ENCODE assay signal across 1 cellular context in the genomic region with DNA sequence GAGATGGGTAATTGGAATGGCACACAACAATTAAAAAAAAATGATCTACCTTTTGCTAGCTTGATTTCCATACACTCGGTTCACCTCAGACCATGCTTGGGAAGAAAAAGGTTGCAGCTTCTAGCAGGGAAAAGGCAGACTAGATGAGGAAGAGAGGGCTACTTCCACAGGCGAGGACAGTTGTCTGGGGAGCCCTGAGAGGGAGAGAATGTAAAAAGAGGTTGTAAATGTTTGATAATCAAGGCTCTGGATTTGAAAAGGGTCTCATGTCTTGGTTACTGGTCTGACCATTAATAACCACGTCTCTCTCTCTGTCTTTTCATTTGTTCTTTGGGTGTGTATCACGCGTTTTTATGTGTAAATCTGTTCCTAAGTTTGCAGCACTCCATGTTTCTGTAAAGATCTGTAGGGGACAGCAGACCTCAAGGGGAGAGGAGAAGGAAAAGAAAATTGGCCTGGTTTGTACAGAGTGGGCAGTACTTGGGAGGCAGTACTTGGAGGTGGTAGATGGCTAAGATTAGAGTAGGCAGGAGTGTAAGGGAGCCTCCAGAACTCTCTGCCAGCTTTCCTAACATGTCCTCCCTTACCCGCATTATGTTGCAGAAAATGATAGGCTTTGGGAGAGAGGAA.
TF ChIP-seq lines count a peak whose summit lies in the region.

No MANE protein-coding gene starts in this region.

TF ChIP-seq in GM23338, 12 proteins besides CTCF, POLR2A, EP300 and RAD21 (continued from another document):
- TF ChIP-seq, protein P1, sequence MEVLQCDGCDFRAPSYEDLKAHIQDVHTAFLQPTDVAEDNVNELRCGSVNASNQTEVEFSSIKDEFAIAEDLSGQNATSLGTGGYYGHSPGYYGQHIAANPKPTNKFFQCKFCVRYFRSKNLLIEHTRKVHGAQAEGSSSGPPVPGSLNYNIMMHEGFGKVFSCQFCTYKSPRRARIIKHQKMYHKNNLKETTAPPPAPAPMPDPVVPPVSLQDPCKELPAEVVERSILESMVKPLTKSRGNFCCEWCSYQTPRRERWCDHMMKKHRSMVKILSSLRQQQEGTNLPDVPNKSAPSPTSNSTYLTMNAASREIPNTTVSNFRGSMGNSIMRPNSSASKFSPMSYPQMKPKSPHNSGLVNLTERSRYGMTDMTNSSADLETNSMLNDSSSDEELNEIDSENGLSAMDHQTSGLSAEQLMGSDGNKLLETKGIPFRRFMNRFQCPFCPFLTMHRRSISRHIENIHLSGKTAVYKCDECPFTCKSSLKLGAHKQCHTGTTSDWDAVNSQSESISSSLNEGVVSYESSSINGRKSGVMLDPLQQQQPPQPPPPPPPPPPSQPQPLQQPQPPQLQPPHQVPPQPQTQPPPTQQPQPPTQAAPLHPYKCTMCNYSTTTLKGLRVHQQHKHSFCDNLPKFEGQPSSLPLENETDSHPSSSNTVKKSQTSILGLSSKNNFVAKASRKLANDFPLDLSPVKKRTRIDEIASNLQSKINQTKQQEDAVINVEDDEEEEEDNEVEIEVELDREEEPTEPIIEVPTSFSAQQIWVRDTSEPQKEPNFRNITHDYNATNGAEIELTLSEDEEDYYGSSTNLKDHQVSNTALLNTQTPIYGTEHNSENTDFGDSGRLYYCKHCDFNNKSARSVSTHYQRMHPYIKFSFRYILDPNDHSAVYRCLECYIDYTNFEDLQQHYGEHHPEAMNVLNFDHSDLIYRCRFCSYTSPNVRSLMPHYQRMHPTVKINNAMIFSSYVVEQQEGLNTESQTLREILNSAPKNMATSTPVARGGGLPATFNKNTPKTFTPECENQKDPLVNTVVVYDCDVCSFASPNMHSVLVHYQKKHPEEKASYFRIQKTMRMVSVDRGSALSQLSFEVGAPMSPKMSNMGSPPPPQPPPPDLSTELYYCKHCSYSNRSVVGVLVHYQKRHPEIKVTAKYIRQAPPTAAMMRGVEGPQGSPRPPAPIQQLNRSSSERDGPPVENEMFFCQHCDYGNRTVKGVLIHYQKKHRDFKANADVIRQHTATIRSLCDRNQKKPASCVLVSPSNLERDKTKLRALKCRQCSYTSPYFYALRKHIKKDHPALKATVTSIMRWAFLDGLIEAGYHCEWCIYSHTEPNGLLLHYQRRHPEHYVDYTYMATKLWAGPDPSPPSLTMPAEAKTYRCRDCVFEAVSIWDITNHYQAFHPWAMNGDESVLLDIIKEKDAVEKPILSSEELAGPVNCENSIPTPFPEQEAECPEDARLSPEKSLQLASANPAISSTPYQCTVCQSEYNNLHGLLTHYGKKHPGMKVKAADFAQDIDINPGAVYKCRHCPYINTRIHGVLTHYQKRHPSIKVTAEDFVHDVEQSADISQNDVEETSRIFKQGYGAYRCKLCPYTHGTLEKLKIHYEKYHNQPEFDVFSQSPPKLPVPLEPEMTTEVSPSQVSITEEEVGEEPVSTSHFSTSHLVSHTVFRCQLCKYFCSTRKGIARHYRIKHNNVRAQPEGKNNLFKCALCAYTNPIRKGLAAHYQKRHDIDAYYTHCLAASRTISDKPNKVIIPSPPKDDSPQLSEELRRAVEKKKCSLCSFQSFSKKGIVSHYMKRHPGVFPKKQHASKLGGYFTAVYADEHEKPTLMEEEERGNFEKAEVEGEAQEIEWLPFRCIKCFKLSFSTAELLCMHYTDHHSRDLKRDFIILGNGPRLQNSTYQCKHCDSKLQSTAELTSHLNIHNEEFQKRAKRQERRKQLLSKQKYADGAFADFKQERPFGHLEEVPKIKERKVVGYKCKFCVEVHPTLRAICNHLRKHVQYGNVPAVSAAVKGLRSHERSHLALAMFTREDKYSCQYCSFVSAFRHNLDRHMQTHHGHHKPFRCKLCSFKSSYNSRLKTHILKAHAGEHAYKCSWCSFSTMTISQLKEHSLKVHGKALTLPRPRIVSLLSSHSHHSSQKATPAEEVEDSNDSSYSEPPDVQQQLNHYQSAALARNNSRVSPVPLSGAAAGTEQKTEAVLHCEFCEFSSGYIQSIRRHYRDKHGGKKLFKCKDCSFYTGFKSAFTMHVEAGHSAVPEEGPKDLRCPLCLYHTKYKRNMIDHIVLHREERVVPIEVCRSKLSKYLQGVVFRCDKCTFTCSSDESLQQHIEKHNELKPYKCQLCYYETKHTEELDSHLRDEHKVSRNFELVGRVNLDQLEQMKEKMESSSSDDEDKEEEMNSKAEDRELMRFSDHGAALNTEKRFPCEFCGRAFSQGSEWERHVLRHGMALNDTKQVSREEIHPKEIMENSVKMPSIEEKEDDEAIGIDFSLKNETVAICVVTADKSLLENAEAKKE (CRISPR knock-in tag; IDR thresholded peaks at IDR 0.05): no peak
- TF ChIP-seq JUNB (IDR thresholded peaks at IDR 0.05; ENCODE audit: unreplicated experiment) (no peak), NANOG (IDR thresholded peaks at IDR 0.05; ENCODE audit: borderline replicate concordance) (no peak), CREB1 (CRISPR knock-in tag; IDR thresholded peaks at IDR 0.05; ENCODE audit: low read depth) (no peak)
